8 cellular contexts compared by ENCODE assay signal in the genomic region with DNA sequence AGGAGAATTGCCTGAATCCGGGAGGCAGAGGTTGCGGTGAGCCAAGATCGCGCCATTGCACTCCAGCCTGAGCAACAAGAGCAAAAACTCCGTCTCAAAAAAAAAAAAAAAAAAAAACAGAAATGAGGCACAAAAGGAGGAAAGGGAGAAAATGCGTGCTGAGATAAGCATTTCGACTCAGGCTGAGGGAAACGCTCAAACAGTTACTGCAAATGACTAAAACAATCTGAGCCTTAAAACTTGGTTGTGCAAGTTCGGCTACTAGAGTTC. TPM values are rescaled to one million over a fixed set of nuclear protein-coding genes. Genes with fewer than 3 reads are reported as not detected.
DNase-seq lines count a peak whose midpoint lies in the region; ATAC-seq and TF ChIP-seq lines count a peak whose summit lies in the region.
"Not testable (repeated sequence)": the region's sequence is repeated elsewhere in the genome, so short reads cannot be mapped to it uniquely, and the experiment has no call there.

No MANE protein-coding gene starts in this region.

- not testable (repeated sequence) for TF ChIP-seq EP300 in gastroesophageal sphincter (IDR thresholded peaks at IDR 0.05)

- not testable (repeated sequence) for H3K36me3 ChIP-seq in Loucy (ENCODE audit: insufficient read depth, low read length); WERI-Rb-1; brain microvascular endothelial cell (replicated peaks); gastroesophageal sphincter

- peak overlapping the region; percentile 98 for H3K4me2 ChIP-seq in Loucy (ENCODE audit: low read depth, low read length, poor library complexity, severe bottlenecking)

- not testable (repeated sequence) for TF ChIP-seq POLR2A in gastroesophageal sphincter (IDR thresholded peaks at IDR 0.05)

- ATAC-seq in GM21515 (IDR thresholded peaks at IDR 0.05; ENCODE audit: unreplicated experiment) = peak; percentile 4
- not testable (repeated sequence) for ATAC-seq in gastroesophageal sphincter

- not testable (repeated sequence) for H3K9me2 ChIP-seq in Loucy (replicated peaks; ENCODE audit: low read depth, low read length)

- H4K20me1 ChIP-seq in Loucy (ENCODE audit: insufficient read depth, low read length, poor library complexity, severe bottlenecking) = peaks cover 40% of the 10 kb centered on the region

- H3K9ac ChIP-seq in Loucy (ENCODE audit: low read depth, low read length, poor library complexity, severe bottlenecking) = peak overlapping the region; percentile 80

- WGBS in gastroesophageal sphincter (ENCODE audit: low coverage in 1 of 2), 2 donors = 0% methylated on average over 5 to 9 of the region's 9 CpGs

- peak; percentile 53 for DNase-seq in AG09309 (ENCODE audit: low read depth)
- DNase-seq in WERI-Rb-1, brain microvascular endothelial cell: not testable (repeated sequence)

- H3F3A ChIP-seq in Loucy (ENCODE audit: low read depth) = not testable (repeated sequence)

- TF ChIP-seq CTCF in AG09309 (IDR thresholded peaks at IDR 0.05; ENCODE audit: control insufficient read depth, insufficient read depth, low read depth, low read length, missing control alignments); Loucy (conservative IDR thresholded peaks at IDR 0.05; ENCODE audit: low read length); WERI-Rb-1 (IDR thresholded peaks at IDR 0.05; ENCODE audit: low read depth, low read length); brain microvascular endothelial cell (IDR thresholded peaks at IDR 0.05; ENCODE audit: low read depth, low read length, missing control alignments); gastroesophageal sphincter (IDR thresholded peaks at IDR 0.05): not testable (repeated sequence)

- peak overlapping the region; percentile 83; the same call in 1 of the 2 replicates for H2AFZ ChIP-seq in Loucy (ENCODE audit: low read length)

- in situ Hi-C loops in brain microvascular endothelial cell (cut with HindIII; ENCODE audit: low pct_ligation_motif_present, low sequenced_read_pairs) = not testable (repeated sequence)

- H3K79me2 ChIP-seq in Loucy (ENCODE audit: insufficient read depth, low read length) = peaks cover 53% of the 10 kb centered on the region

- H3K27ac ChIP-seq in WERI-Rb-1 (peak overlapping the region; percentile 96), brain microvascular endothelial cell (peak overlapping the region; percentile 96), gastroesophageal sphincter (peak overlapping the region; percentile 97 to 100 (median 99)), skin epidermis (peak overlapping the region in 20 of 21 experiments; percentile 53 to 99 (median 96))

- H3K9me3 ChIP-seq in Loucy (ENCODE audit: insufficient read depth, low read depth, low read length); WERI-Rb-1 (ENCODE audit: severe bottlenecking); gastroesophageal sphincter; mononuclear cell (ENCODE audit: low read depth, low read length): not testable (repeated sequence)

- not testable (repeated sequence) for H3K27me3 ChIP-seq in Loucy (ENCODE audit: insufficient read depth, low read length, poor library complexity, severe bottlenecking); WERI-Rb-1 (ENCODE audit: insufficient read depth, low read depth, severe bottlenecking); brain microvascular endothelial cell (replicated peaks); gastroesophageal sphincter; mononuclear cell (ENCODE audit: insufficient read depth, low read length)

- peaks cover 38% of the 10 kb centered on the region for H3K4me1 ChIP-seq in Loucy (ENCODE audit: insufficient read depth, low read length, poor library complexity, severe bottlenecking)
- H3K4me1 ChIP-seq in gastroesophageal sphincter = peaks cover 0 to 50% (median 28%) of the 10 kb centered on the region in 3 donors
- H3K4me1 ChIP-seq in mononuclear cell (ENCODE audit: insufficient read depth, low read length) = peaks cover 52% of the 10 kb centered on the region

- peak overlapping the region; percentile 57 for H3K4me3 ChIP-seq in AG09309 (ENCODE audit: control insufficient read depth, low read depth, low read length)
- peak overlapping the region; percentile 77 for H3K4me3 ChIP-seq in Loucy (ENCODE audit: low read length, poor library complexity, severe bottlenecking)
- peak overlapping the region; percentile 92 for H3K4me3 ChIP-seq in WERI-Rb-1 (ENCODE audit: low read depth, low read length)
- H3K4me3 ChIP-seq in brain microvascular endothelial cell (ENCODE audit: low read depth, low read length) = peak overlapping the region; percentile 71
- peak overlapping the region; percentile 90 to 99 for H3K4me3 ChIP-seq in gastroesophageal sphincter
- H3K4me3 ChIP-seq in mononuclear cell (ENCODE audit: low read length) = peak overlapping the region; percentile 84
- peak overlapping the region; percentile 67 to 99 (median 85) for H3K4me3 ChIP-seq in skin epidermis

RNA-seq across cellular contexts. Expression of gene DENND6A, which starts 0.8 kb away (rescaled TPM):
- total RNA-seq in gastroesophageal sphincter = 10 to 100 TPM; 25.8 to 56.0 (median 47.2) TPM
- total RNA-seq in mononuclear cell = 136 TPM
